Comparison of ENCODE assay signal across 27 cellular contexts in the genomic region with DNA sequence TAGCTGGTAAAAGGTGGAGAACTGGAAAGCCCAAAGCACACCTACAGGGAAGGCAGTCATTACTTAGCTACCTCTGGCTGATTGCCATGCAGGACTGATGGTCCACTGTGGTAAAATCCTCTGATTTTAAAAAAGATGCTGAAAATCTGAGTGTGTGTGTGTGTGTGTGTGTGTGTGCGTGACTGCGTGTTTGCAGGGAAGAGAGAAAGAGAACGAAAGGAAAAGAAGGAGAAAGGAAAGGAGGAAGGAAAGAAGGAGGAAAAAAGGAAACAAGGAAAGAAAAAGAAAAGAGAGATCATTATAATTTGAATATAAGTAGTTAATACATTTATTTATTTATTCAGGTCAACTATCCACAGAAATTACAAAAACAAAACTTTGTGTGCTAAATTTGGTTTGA.
"Had no signal": no experiment of that assay in that cellular context is flagged by ENCODE, and none has a peak within 500 bp of the region (broad histone marks: within the 10 kb centered on the region; RNA-seq: fewer than 3 reads in every experiment).

No MANE protein-coding gene starts in this region.

- H3K4me1 Mint-ChIP-seq: endodermal cell, mesothelial cell of epicardium, naive B cell had no signal

- H3K9me3 Mint-ChIP-seq: effector memory CD8-positive, alpha-beta T cell; endodermal cell; naive B cell had no signal

- DNase-seq: cortex of kidney; effector CD8-positive, alpha-beta T cell; effector memory CD8-positive, alpha-beta T cell; endodermal cell; esophagus squamous epithelium; foreskin fibroblast; foreskin melanocyte; gastrocnemius medialis; glutamatergic neuron; head of caudate nucleus; heart right ventricle; hippocampal formation; left cardiac atrium; left lung; left ventricle myocardium superior; lower lobe of right lung; mesenchymal stem cell; mucosa of descending colon; naive B cell; naive thymus-derived CD8-positive, alpha-beta T cell had no signal

- H3K36me3 ChIP-seq: esophagus squamous epithelium, gastrocnemius medialis, heart right ventricle, left lung, lower lobe of right lung had no signal

- H3K27me3 Mint-ChIP-seq: dendritic cell treated with granulocyte-macrophage colony-stimulating factor and Interleukin-4, amounts not matched to agents 40 ng/mL and 50 ng/mL, for 4 days; naive B cell; naive thymus-derived CD8-positive, alpha-beta T cell had no signal

- H3K4me1 ChIP-seq: esophagus squamous epithelium, gastrocnemius medialis, left lung, lower lobe of right lung had no signal

- ATAC-seq: effector memory CD8-positive, alpha-beta T cell; esophagus mucosa; gastrocnemius medialis; heart right ventricle; left cardiac atrium; left lung; left ventricle myocardium superior; lower lobe of right lung; mucosa of descending colon; naive thymus-derived CD8-positive, alpha-beta T cell had no signal

- FAIRE-seq: endometrium, islet of Langerhans, keratinocyte had no signal

- H3K4me3 ChIP-seq: esophagus squamous epithelium, gastrocnemius medialis, heart right ventricle, left lung, lower lobe of right lung, mucosa of descending colon had no signal

- H3K27ac Mint-ChIP-seq: dendritic cell treated with granulocyte-macrophage colony-stimulating factor and Interleukin-4, amounts not matched to agents 40 ng/mL and 50 ng/mL, for 4 days; effector memory CD8-positive, alpha-beta T cell; endodermal cell; mesothelial cell of epicardium had no signal

- H3K36me3 Mint-ChIP-seq: mesothelial cell of epicardium, naive B cell had no signal

- H3K4me3 Mint-ChIP-seq: dendritic cell treated with granulocyte-macrophage colony-stimulating factor and Interleukin-4, amounts not matched to agents 40 ng/mL and 50 ng/mL, for 4 days; effector memory CD8-positive, alpha-beta T cell; endodermal cell; mesothelial cell of epicardium; naive B cell; naive thymus-derived CD8-positive, alpha-beta T cell had no signal

- H3K27me3 ChIP-seq: esophagus squamous epithelium, gastrocnemius medialis, heart right ventricle, left lung had no signal

- H3K27ac ChIP-seq: epithelial cell of prostate, esophagus squamous epithelium, gastrocnemius medialis, heart right ventricle, left lung, lower lobe of right lung had no signal

- H3K9me3 ChIP-seq: esophagus squamous epithelium, gastrocnemius medialis, left lung, lower lobe of right lung, mucosa of descending colon had no signal
